Comparison of ENCODE assay signal across 30 cellular contexts in genomic region chr2:74581463-74581862, GRCh38. TPM values are rescaled to one million over a fixed set of nuclear protein-coding genes. Genes with fewer than 3 reads are reported as not detected.
"Had no signal": no experiment of that assay in that cellular context is flagged by ENCODE, and none has a peak within 500 bp of the region (broad histone marks: within the 10 kb centered on the region; RNA-seq: fewer than 3 reads in every experiment).

No MANE protein-coding gene starts in this region.

- H3K27ac ChIP-seq: stomach, suprapubic skin, testis, thoracic aorta, thyroid gland, tibial artery, transverse colon, upper lobe of left lung, upper lobe of right lung, uterus, vagina had no signal

- FAIRE-seq: urothelium cell line had no signal

- H3K4me3 Mint-ChIP-seq: stimulated activated effector memory CD8-positive, alpha-beta T cell treated with anti-CD3 and anti-CD28 coated beads, Interleukin-12 subunit alpha, Interleukin-12 subunit beta, amount 100 ng/mL, for 72 hours; stimulated activated memory B cell treated with anti-CD40 and anti-IgM and Interleukin-4, amounts not matched to agents 10 μg/mL and 1 μg/mL and 100 μg/mL, for 72 hours; stimulated activated naive B cell treated with anti-CD40 and anti-IgM and Interleukin-4, amounts not matched to agents 10 μg/mL and 1 μg/mL and 100 μg/mL, for 72 hours; stimulated activated naive CD8-positive, alpha-beta T cell treated with anti-CD3 and anti-CD28 coated beads, Interleukin-15, amount 100 ng/mL, for 72 hours; stimulated activated naive CD8-positive, alpha-beta T cell treated with anti-CD3 and anti-CD28 coated beads, Interleukin-15, Interleukin-2, amounts not matched to agents 100 ng/mL and 50 ng/mL, for 24 hours; type B pancreatic cell had no signal

- H3K4me1 ChIP-seq: suprapubic skin, testis, transverse colon, uterus, vagina had no signal

- DNase-seq: stimulated activated CD4-positive, alpha-beta T cell treated with anti-CD3 and anti-CD28 coated beads, Interleukin-2, amount 100 ng/mL, for 48 hours; stimulated activated CD4-positive, alpha-beta T cell treated with anti-CD3 and anti-CD28 coated beads, Interleukin-4, amount 100 ng/mL, for 1 hour; stimulated activated CD4-positive, alpha-beta T cell treated with anti-CD3 and anti-CD28 coated beads, Interleukin-4, amount 100 ng/mL, for 24 hours; stimulated activated CD4-positive, alpha-beta T cell treated with anti-CD3 and anti-CD28 coated beads, Interleukin-4, amount 100 ng/mL, for 4 hours; stimulated activated CD8-positive, alpha-beta memory T cell treated with anti-CD3 and anti-CD28 coated beads, Interleukin-4, amount 100 ng/mL, for 48 hours; stimulated activated naive B cell treated with anti-CD40 and anti-IgM and Interleukin-4, amounts not matched to agents 10 μg/mL and 1 μg/mL and 100 μg/mL, for 72 hours; stimulated activated naive CD4-positive, alpha-beta T cell; stimulated activated naive CD4-positive, alpha-beta T cell treated with Interleukin-2 at 50 U/mL for 16 hours; stimulated activated naive CD8-positive, alpha-beta T cell treated with anti-CD3 and anti-CD28 coated beads, Interleukin-15, amount 100 ng/mL, for 72 hours; stimulated activated naive CD8-positive, alpha-beta T cell treated with anti-CD3 and anti-CD28 coated beads, Interleukin-15, Interleukin-2, amounts not matched to agents 100 U/mL and 50 U/mL, for 24 hours; stomach; substantia nigra; testis; thyroid gland; tibial artery; transverse colon; trophoblast cell; upper lobe of left lung; upper lobe of right lung; uterus had no signal

- H3K36me3 Mint-ChIP-seq: stimulated activated effector memory CD8-positive, alpha-beta T cell treated with anti-CD3 and anti-CD28 coated beads, Interleukin-12 subunit alpha, Interleukin-12 subunit beta, amount 100 ng/mL, for 72 hours; stimulated activated memory B cell treated with anti-CD40 and anti-IgM and Interleukin-4, amounts not matched to agents 10 μg/mL and 1 μg/mL and 100 μg/mL, for 72 hours; stimulated activated naive B cell treated with anti-CD40 and anti-IgM and Interleukin-4, amounts not matched to agents 10 μg/mL and 1 μg/mL and 100 μg/mL, for 72 hours; type B pancreatic cell had no signal

- H3K27me3 ChIP-seq: stomach, suprapubic skin, testis, thyroid gland, tibial artery, tibial nerve, transverse colon, upper lobe of left lung, upper lobe of right lung, uterus, vagina had no signal

- H3K36me3 ChIP-seq: stomach, suprapubic skin, thoracic aorta, thyroid gland, tibial artery, tibial nerve, transverse colon, upper lobe of left lung, upper lobe of right lung, uterus, vagina had no signal

- H3K9me3 ChIP-seq: stomach, suprapubic skin, testis, thoracic aorta, thyroid gland, tibial artery, tibial nerve, transverse colon, upper lobe of left lung, upper lobe of right lung, uterus, vagina had no signal

- H3K27ac Mint-ChIP-seq: stimulated activated effector memory CD8-positive, alpha-beta T cell treated with anti-CD3 and anti-CD28 coated beads, Interleukin-12 subunit alpha, Interleukin-12 subunit beta, amount 100 ng/mL, for 72 hours; stimulated activated memory B cell treated with anti-CD40 and anti-IgM and Interleukin-4, amounts not matched to agents 10 μg/mL and 1 μg/mL and 100 μg/mL, for 72 hours; stimulated activated naive B cell treated with anti-CD40 and anti-IgM and Interleukin-4, amounts not matched to agents 10 μg/mL and 1 μg/mL and 100 μg/mL, for 72 hours; stimulated activated naive CD8-positive, alpha-beta T cell treated with anti-CD3 and anti-CD28 coated beads, Interleukin-15, amount 100 ng/mL, for 72 hours; stimulated activated naive CD8-positive, alpha-beta T cell treated with anti-CD3 and anti-CD28 coated beads, Interleukin-15, Interleukin-2, amounts not matched to agents 100 ng/mL and 50 ng/mL, for 24 hours; type B pancreatic cell had no signal

- H3K9me3 Mint-ChIP-seq: stimulated activated effector memory CD8-positive, alpha-beta T cell treated with anti-CD3 and anti-CD28 coated beads, Interleukin-12 subunit alpha, Interleukin-12 subunit beta, amount 100 ng/mL, for 72 hours; stimulated activated memory B cell treated with anti-CD40 and anti-IgM and Interleukin-4, amounts not matched to agents 10 μg/mL and 1 μg/mL and 100 μg/mL, for 72 hours; stimulated activated naive B cell treated with anti-CD40 and anti-IgM and Interleukin-4, amounts not matched to agents 10 μg/mL and 1 μg/mL and 100 μg/mL, for 72 hours; stimulated activated naive CD8-positive, alpha-beta T cell treated with anti-CD3 and anti-CD28 coated beads, Interleukin-15, amount 100 ng/mL, for 72 hours; stimulated activated naive CD8-positive, alpha-beta T cell treated with anti-CD3 and anti-CD28 coated beads, Interleukin-15, Interleukin-2, amounts not matched to agents 100 ng/mL and 50 ng/mL, for 24 hours; type B pancreatic cell had no signal

- H3K27me3 Mint-ChIP-seq: stimulated activated memory B cell treated with anti-CD40 and anti-IgM and Interleukin-4, amounts not matched to agents 10 μg/mL and 1 μg/mL and 100 μg/mL, for 72 hours had no signal

- H3K4me3 ChIP-seq: stomach, suprapubic skin, testis, thoracic aorta, thyroid gland, tibial artery, tibial nerve, transverse colon, upper lobe of left lung, upper lobe of right lung, uterus, vagina had no signal

- ATAC-seq: stimulated activated effector memory CD8-positive, alpha-beta T cell treated with anti-CD3 and anti-CD28 coated beads, Interleukin-12 subunit alpha, Interleukin-12 subunit beta, amount 100 ng/mL, for 72 hours; stimulated activated memory B cell treated with anti-CD40 and anti-IgM and Interleukin-4, amounts not matched to agents 10 μg/mL and 1 μg/mL and 100 μg/mL, for 72 hours; stimulated activated naive B cell treated with anti-CD40 and anti-IgM and Interleukin-4, amounts not matched to agents 10 μg/mL and 1 μg/mL and 100 μg/mL, for 72 hours; stimulated activated naive CD8-positive, alpha-beta T cell treated with anti-CD3 and anti-CD28 coated beads, Interleukin-15, amount 100 ng/mL, for 72 hours; stimulated activated naive CD8-positive, alpha-beta T cell treated with anti-CD3 and anti-CD28 coated beads, Interleukin-15, Interleukin-2, amounts not matched to agents 100 U/mL and 50 U/mL, for 24 hours; upper lobe of right lung had no signal

RNA-seq across cellular contexts. Expression of gene DQX1, which starts 55.4 kb away (rescaled TPM):
- total RNA-seq: subcutaneous adipose tissue, thyroid gland, upper lobe of right lung, uterus had no signal
